ENCODE assay signal across 15 cellular contexts in the genomic region with DNA sequence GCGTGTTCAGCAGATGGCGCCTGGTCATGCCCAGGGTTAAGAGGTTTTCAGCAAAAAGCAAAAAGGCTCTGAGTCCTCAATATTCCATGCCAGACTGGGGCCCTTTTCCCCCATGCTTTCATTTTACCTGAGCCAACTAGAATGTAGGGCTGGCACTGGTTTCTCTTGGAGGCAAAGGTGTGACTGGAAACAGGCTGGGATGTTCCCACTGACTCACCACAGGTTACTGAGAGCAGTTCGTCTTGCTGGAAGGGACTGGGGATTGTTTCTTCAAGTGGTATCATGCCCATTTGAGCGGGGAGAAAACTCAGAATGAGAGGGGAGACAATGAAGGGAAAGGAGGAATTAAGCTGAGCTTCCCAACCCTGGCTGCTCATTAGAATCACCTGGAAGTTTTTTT.
DNase-seq lines count a peak whose midpoint lies in the region; ATAC-seq and TF ChIP-seq lines count a peak whose summit lies in the region.
"Had no signal": no experiment of that assay in that cellular context is flagged by ENCODE, and none has a peak within 500 bp of the region (broad histone marks: within the 10 kb centered on the region; RNA-seq: fewer than 3 reads in every experiment).

No MANE protein-coding gene starts in this region.

- H3K4me3 ChIP-seq in BLaER1, result no peak overlapping the region
- H3K4me3 ChIP-seq in RWPE2 (ENCODE audit: severe bottlenecking), result no peak overlapping the region
- H3K4me3 ChIP-seq in neuronal stem cell (ENCODE audit: low read length in 2 of 2), result no peak overlapping the region
- H3K4me3 ChIP-seq in Peyer's patch, result no peak overlapping the region
- H3K4me3 ChIP-seq: GM23338 had no signal

- H3K9me3 ChIP-seq in BLaER1, result peaks cover 41% of the 10 kb centered on the region
- H3K9me3 ChIP-seq in RWPE2 (ENCODE audit: severe bottlenecking), result no peaks in the 10 kb centered on the region
- H3K9me3 ChIP-seq in neuronal stem cell (replicated peaks in 1 of 2; ENCODE audit: control insufficient read depth in 2 of 2, insufficient read depth in 1 of 2, low read depth in 1 of 2, low read length in 2 of 2), result peaks cover 2 to 5% of the 10 kb centered on the region in 2 donors
- no peaks in the 10 kb centered on the region for H3K9me3 ChIP-seq in Peyer's patch

- no peak overlapping the region for H2BK120ac ChIP-seq in neuronal stem cell (ENCODE audit: low read depth, low read length)

- no peaks in the 10 kb centered on the region for H3K27me3 ChIP-seq in BLaER1
- H3K27me3 ChIP-seq in RWPE2 (ENCODE audit: insufficient read depth, poor library complexity, severe bottlenecking), result no peaks in the 10 kb centered on the region
- no peaks in the 10 kb centered on the region for H3K27me3 ChIP-seq in neuronal stem cell (ENCODE audit: control insufficient read depth in 3 of 3, insufficient read depth in 3 of 3, low read depth in 1 of 3, low read length in 3 of 3)
- no peaks in the 10 kb centered on the region for H3K27me3 ChIP-seq in Peyer's patch

- H3K36me3 ChIP-seq in BLaER1 (peaks cover 26% of the 10 kb centered on the region; the same call in 1 of the 2 replicates), RWPE2 (ENCODE audit: low read depth) (no peaks in the 10 kb centered on the region), neuronal stem cell (replicated peaks in 1 of 2; ENCODE audit: control insufficient read depth in 2 of 2, insufficient read depth in 2 of 2, low read length in 2 of 2) (no peaks in the 10 kb centered on the region), Peyer's patch (no peaks in the 10 kb centered on the region)

- no peaks in the 10 kb centered on the region for H3K79me1 ChIP-seq in neuronal stem cell (ENCODE audit: low read depth, low read length)

- no peaks in the 10 kb centered on the region for H4K20me1 ChIP-seq in BLaER1

- no peak for TF ChIP-seq POLR2A in Peyer's patch (IDR thresholded peaks at IDR 0.05)

- H2BK15ac ChIP-seq in neuronal stem cell (ENCODE audit: low read length), result no peak overlapping the region

- TF ChIP-seq CTCF in RWPE2 (IDR thresholded peaks at IDR 0.05; ENCODE audit: poor library complexity, severe bottlenecking) (no peak), Peyer's patch (IDR thresholded peaks at IDR 0.05) (no peak)

- DNase-seq in RWPE2 (ENCODE audit: low spot score), result no peak
- no peak for DNase-seq in neuronal stem cell (ENCODE audit: low spot score)
- DNase-seq in Peyer's patch, result no peak
- DNase-seq in NCI-H128 (lab: John Stamatoyannopoulos, UW; ENCODE audit: unreplicated experiment), result no peak
- no peak for DNase-seq in C1 segment of cervical spinal cord (lab: John Stamatoyannopoulos, UW)
- DNase-seq: ACHN; CD4-positive, alpha-beta memory T cell; DND-41; GDM1; H9 had no signal

- H3K4me1 ChIP-seq in BLaER1 (peaks cover 55% of the 10 kb centered on the region), RWPE2 (ENCODE audit: insufficient read depth, poor library complexity, severe bottlenecking) (no peaks in the 10 kb centered on the region), neuronal stem cell (ENCODE audit: control insufficient read depth in 2 of 2, insufficient read depth in 1 of 2, low read depth in 1 of 2, low read length in 2 of 2) (peaks cover 0 to 6% of the 10 kb centered on the region in 2 donors), Peyer's patch (no peaks in the 10 kb centered on the region)

- no peak overlapping the region for H2BK5ac ChIP-seq in neuronal stem cell (ENCODE audit: low read length)

- no peak overlapping the region for H4K8ac ChIP-seq in neuronal stem cell (ENCODE audit: low read depth, low read length)

- no peak overlapping the region for H2AK5ac ChIP-seq in neuronal stem cell (ENCODE audit: low read depth, low read length)

- ATAC-seq in RWPE2 (ENCODE audit: low read depth) (peak; percentile 76), esophagus mucosa (peak; percentile 79)
- ATAC-seq: GM23338, HepG2 had no signal

- no CpG with 5 or more reads among the region's 4 CpGs for WGBS in neuronal stem cell (ENCODE audit: extremely low coverage in 2 of 2, insufficient read length in 2 of 2, insufficient replicate concordance in 1 of 2), 2 donors

- no peak overlapping the region for H2BK12ac ChIP-seq in neuronal stem cell (ENCODE audit: low read length)

- no peak overlapping the region for H3K4ac ChIP-seq in neuronal stem cell (ENCODE audit: low read length)

- 0 out of 2 replicates have a peak overlapping the region, but pooled peaks have one; percentile 94 for H3K4me2 ChIP-seq in BLaER1
- no peak overlapping the region for H3K4me2 ChIP-seq in neuronal stem cell (ENCODE audit: insufficient read depth, low read length, poor library complexity, severe bottlenecking)
- H3K4me2 ChIP-seq: GM23338 had no signal

- peak overlapping the region; percentile 7 for H3K18ac ChIP-seq in neuronal stem cell (ENCODE audit: low read length)

- no peak overlapping the region for H3K14ac ChIP-seq in neuronal stem cell (ENCODE audit: low read length)

- no peak overlapping the region for H3K23ac ChIP-seq in neuronal stem cell (ENCODE audit: low read depth, low read length, poor library complexity)

- H3K27ac ChIP-seq in BLaER1, result peak overlapping the region; percentile 79; the same call in 1 of the 2 replicates
- H3K27ac ChIP-seq in RWPE2 (ENCODE audit: poor library complexity, severe bottlenecking), result no peak overlapping the region
- no peak overlapping the region for H3K27ac ChIP-seq in neuronal stem cell (replicated peaks; ENCODE audit: low read length)
- H3K27ac ChIP-seq in Peyer's patch, result no peak overlapping the region
- H3K27ac ChIP-seq: C4-2B had no signal

- H3K9ac ChIP-seq in BLaER1, result no peak overlapping the region
- H3K9ac ChIP-seq in neuronal stem cell (ENCODE audit: low read depth, low read length, poor library complexity), result no peak overlapping the region

- no peak overlapping the region for H4K91ac ChIP-seq in neuronal stem cell (ENCODE audit: low read depth, low read length, poor library complexity)

- H2AFZ ChIP-seq in neuronal stem cell (ENCODE audit: low read length), result no peak overlapping the region
- H2AFZ ChIP-seq: GM23338 had no signal
